14 cellular contexts compared by ENCODE assay signal in genomic region chr2:177314194-177314593, GRCh38. TPM values are rescaled to one million over a fixed set of nuclear protein-coding genes. Genes with fewer than 3 reads are reported as not detected.
DNase-seq lines count a peak whose midpoint lies in the region; ATAC-seq and TF ChIP-seq lines count a peak whose summit lies in the region.
"Had no signal": no experiment of that assay in that cellular context is flagged by ENCODE, and none has a peak within 500 bp of the region (broad histone marks: within the 10 kb centered on the region; RNA-seq: fewer than 3 reads in every experiment).

No MANE protein-coding gene starts in this region.

- H3K14ac ChIP-seq in mesenchymal stem cell (ENCODE audit: low read length in 2 of 2), result no peak overlapping the region

- peaks cover 24% of the 10 kb centered on the region for H3K4me1 Mint-ChIP-seq in activated CD4-positive, alpha-beta T cell treated with anti-CD3 and anti-CD28 coated beads, Interleukin-2, amount 10 ng/mL, durations not matched to agents 7 days and 5 days

- H3K36me3 Mint-ChIP-seq in activated CD4-positive, alpha-beta T cell treated with anti-CD3 and anti-CD28 coated beads, Interleukin-2, amount 10 ng/mL, durations not matched to agents 7 days and 5 days (ENCODE audit: low read depth), result peaks cover 5% of the 10 kb centered on the region

- no peak overlapping the region for H3K4me3 Mint-ChIP-seq in activated CD4-positive, alpha-beta T cell treated with anti-CD3 and anti-CD28 coated beads, Interleukin-2, amount 10 ng/mL, durations not matched to agents 7 days and 5 days
- H3K4me3 Mint-ChIP-seq: activated CD8-positive, alpha-beta T cell treated with anti-CD3 and anti-CD28 coated beads for 36 hours had no signal

- H4K8ac ChIP-seq in mesenchymal stem cell (ENCODE audit: low read length), result no peak overlapping the region

- WGBS in mesenchymal stem cell, result no CpG with 5 or more reads among the region's 1 CpG
- 3 to 16% methylated on average over 1 of the region's 1 CpG for WGBS in aorta, 2 donors

- peak overlapping the region; percentile 37 for H3K9ac ChIP-seq in mesenchymal stem cell (ENCODE audit: low read length)

- H2BK120ac ChIP-seq in mesenchymal stem cell (ENCODE audit: low read depth, low read length), result no peak overlapping the region

- no peak overlapping the region for H3K23ac ChIP-seq in mesenchymal stem cell (ENCODE audit: low read length in 2 of 2)

- H3K4me3 ChIP-seq in choroid plexus epithelial cell (ENCODE audit: low read depth, low read length) (no peak overlapping the region), mesenchymal stem cell (ENCODE audit: insufficient read depth in 1 of 2, low read depth in 1 of 2, low read length in 2 of 2) (no peak overlapping the region), aorta (ENCODE audit: low read length in 2 of 2) (no peak overlapping the region)
- H3K4me3 ChIP-seq: A549, SK-N-MC, upper lobe of left lung had no signal

- H2BK12ac ChIP-seq in mesenchymal stem cell (ENCODE audit: low read length in 2 of 2), result no peak overlapping the region

- no peak overlapping the region for H3K27ac Mint-ChIP-seq in activated CD4-positive, alpha-beta T cell treated with anti-CD3 and anti-CD28 coated beads, Interleukin-2, amount 10 ng/mL, durations not matched to agents 7 days and 5 days
- H3K27ac Mint-ChIP-seq: activated CD8-positive, alpha-beta T cell treated with anti-CD3 and anti-CD28 coated beads for 36 hours had no signal

- intact Hi-C loops in Right ventricle myocardium inferior (cut with DNase I), result no loop called here
- intact Hi-C loops in cardiac septum (cut with DNase I), result no loop called here
- intact Hi-C loops in aorta (cut with DNase I), result no loop called here

- H3K27me3 Mint-ChIP-seq in activated CD4-positive, alpha-beta T cell treated with anti-CD3 and anti-CD28 coated beads, Interleukin-2, amount 10 ng/mL, durations not matched to agents 7 days and 5 days, result no peaks in the 10 kb centered on the region
- H3K27me3 Mint-ChIP-seq: activated CD8-positive, alpha-beta T cell treated with anti-CD3 and anti-CD28 coated beads for 36 hours had no signal

- H3K27me3 ChIP-seq in mesenchymal stem cell (ENCODE audit: control insufficient read depth in 1 of 2, insufficient read depth in 1 of 2, low read length in 2 of 2) (no peaks in the 10 kb centered on the region), aorta (ENCODE audit: control insufficient read depth in 1 of 2, insufficient read depth in 2 of 2, low read length in 1 of 2) (no peaks in the 10 kb centered on the region)
- H3K27me3 ChIP-seq: neutrophil, upper lobe of left lung had no signal

- H3K9me3 Mint-ChIP-seq in activated CD4-positive, alpha-beta T cell treated with anti-CD3 and anti-CD28 coated beads, Interleukin-2, amount 10 ng/mL, durations not matched to agents 7 days and 5 days, result peaks cover 3% of the 10 kb centered on the region

- CTCF ChIA-PET in activated CD4-positive, alpha-beta T cell treated with anti-CD3 and anti-CD28 coated beads, Interleukin-2, amount 10 ng/mL, durations not matched to agents 7 days and 5 days (lab: Charles Lee), result no interaction called here

- H2BK5ac ChIP-seq in mesenchymal stem cell (ENCODE audit: low read depth, low read length, poor library complexity, severe bottlenecking), result no peak overlapping the region

- H3K79me1 ChIP-seq in mesenchymal stem cell (replicated peaks; ENCODE audit: low read length, poor library complexity, severe bottlenecking), result no peaks in the 10 kb centered on the region

- no peak overlapping the region for H4K91ac ChIP-seq in mesenchymal stem cell (ENCODE audit: low read length)

- ATAC-seq in Right ventricle myocardium inferior (peak; percentile 89), aorta (ENCODE audit: low FRiP score) (peak; percentile 88), GM19455 (IDR thresholded peaks at IDR 0.05; ENCODE audit: unreplicated experiment) (no peak), HG02970 (IDR thresholded peaks at IDR 0.05; ENCODE audit: low FRiP score, unreplicated experiment) (no peak)
- ATAC-seq: activated CD8-positive, alpha-beta T cell treated with anti-CD3 and anti-CD28 coated beads for 36 hours; activated naive CD4-positive, alpha-beta T cell treated with anti-CD3 and anti-CD28 coated beads, Interleukin-2, amount 50 U/mL, for 72 hours had no signal

- H3K27ac ChIP-seq in mesenchymal stem cell (ENCODE audit: low read length, poor library complexity, severe bottlenecking), result no peak overlapping the region
- H3K27ac ChIP-seq in aorta (ENCODE audit: low read depth in 1 of 2, low read length in 2 of 2), result no peak overlapping the region
- H3K27ac ChIP-seq: A549, neutrophil, SK-N-MC, upper lobe of left lung had no signal

- H3K4me1 ChIP-seq in mesenchymal stem cell (ENCODE audit: control insufficient read depth, insufficient read depth, low read depth, low read length) (no peaks in the 10 kb centered on the region), aorta (ENCODE audit: control insufficient read depth in 1 of 2, insufficient read depth in 2 of 2, low read length in 2 of 2) (peaks cover 2 to 3% of the 10 kb centered on the region in 2 donors)
- H3K4me1 ChIP-seq: upper lobe of left lung had no signal

- no peak overlapping the region for H3K18ac ChIP-seq in mesenchymal stem cell (ENCODE audit: low read depth in 1 of 2, low read length in 2 of 2)

- no peak for TF ChIP-seq CTCF in choroid plexus epithelial cell (conservative IDR thresholded peaks at IDR 0.05; ENCODE audit: low read depth, low read length)

- no peak overlapping the region for H2BK15ac ChIP-seq in mesenchymal stem cell (ENCODE audit: low read depth, poor library complexity, severe bottlenecking)

- no peak overlapping the region for H3K4me2 ChIP-seq in mesenchymal stem cell (ENCODE audit: low read length, poor library complexity, severe bottlenecking)
- H3K4me2 ChIP-seq: A549 had no signal

- no peak overlapping the region for H2AK5ac ChIP-seq in mesenchymal stem cell (ENCODE audit: low read length, severe bottlenecking)

- H3K36me3 ChIP-seq in mesenchymal stem cell (ENCODE audit: control insufficient read depth in 1 of 2, insufficient read depth in 2 of 2, low read depth in 1 of 2, low read length in 2 of 2), result no peaks in the 10 kb centered on the region
- no peaks in the 10 kb centered on the region for H3K36me3 ChIP-seq in aorta (ENCODE audit: control insufficient read depth in 1 of 2, insufficient read depth in 2 of 2, low read length in 1 of 2)
- H3K36me3 ChIP-seq: neutrophil, upper lobe of left lung had no signal

- no peaks in the 10 kb centered on the region for H3K9me3 ChIP-seq in mesenchymal stem cell (ENCODE audit: control insufficient read depth, low read length)
- H3K9me3 ChIP-seq in aorta (ENCODE audit: control insufficient read depth, low read length), result no peaks in the 10 kb centered on the region
- H3K9me3 ChIP-seq: A549, neutrophil, upper lobe of left lung had no signal

- POLR2A ChIA-PET in activated CD4-positive, alpha-beta T cell treated with anti-CD3 and anti-CD28 coated beads, Interleukin-2, amount 10 ng/mL, durations not matched to agents 7 days and 5 days (lab: Charles Lee), result no interaction called here

- H2AFZ ChIP-seq in mesenchymal stem cell (ENCODE audit: low read depth, low read length), result no peak overlapping the region

- DNase-seq in Right ventricle myocardium inferior (ENCODE audit: missing footprints) (no peak), cardiac septum (ENCODE audit: low spot score) (no peak), choroid plexus epithelial cell (ENCODE audit: low read depth) (peak; percentile 88), mesenchymal stem cell (peak; percentile 60), aorta (no peak)
- no peak for DNase-seq in activated CD4-positive, alpha-beta T cell treated with anti-CD3 and anti-CD28 coated beads, Interleukin-2, amount 10 ng/mL, durations not matched to agents 7 days and 5 days
- DNase-seq: activated CD8-positive, alpha-beta T cell treated with anti-CD3 and anti-CD28 coated beads for 36 hours; upper lobe of left lung had no signal

- no peak overlapping the region for H3K4ac ChIP-seq in mesenchymal stem cell (ENCODE audit: low read depth in 1 of 2, low read length in 2 of 2)

RNA-seq across cellular contexts. Expression of gene NFE2L2, which starts 49.7 kb away (rescaled TPM):
- 53.4 TPM for total RNA-seq in Right ventricle myocardium inferior
- 66.5 TPM for total RNA-seq in cardiac septum
- polyA plus RNA-seq in mesenchymal stem cell (2013, experiment 1 of 2), result 73.3 TPM
- polyA plus RNA-seq in mesenchymal stem cell (2013, experiment 2 of 2), result 78.2 TPM
- total RNA-seq in aorta, result 100 to 1,000 TPM; 101 to 131 TPM
- polyA plus RNA-seq in aorta, result 100 to 1,000 TPM in 1 of 2 donors, 10 to 100 TPM in 1; 83.4 to 103 TPM
- 10 to 100 TPM; 65.6 to 82.0 TPM for total RNA-seq in activated CD4-positive, alpha-beta T cell treated with anti-CD3 and anti-CD28 coated beads, Interleukin-2, amount 10 ng/mL, durations not matched to agents 7 days and 5 days

Comparison
In these comparisons a context has a peak if more than half of its experiments do, and no peak if none do; other contexts are left out.
1. ATAC-seq: peak in Right ventricle myocardium inferior (single experiment) and aorta (single experiment); none in GM19455 (single experiment) and HG02970 (single experiment).
2. DNase-seq: peak in choroid plexus epithelial cell (single experiment) and mesenchymal stem cell (single experiment); none in Right ventricle myocardium inferior (single experiment), cardiac septum (single experiment), aorta (0 of 2) and activated CD4-positive, alpha-beta T cell treated with anti-CD3 and anti-CD28 coated beads, Interleukin-2, amount 10 ng/mL, durations not matched to agents 7 days and 5 days (single experiment).